Comparison of ENCODE assay signal across 15 cellular contexts in genomic region chr12:60148109-60148508, GRCh38.
DNase-seq lines count a peak whose midpoint lies in the region; ATAC-seq, FAIRE-seq and TF ChIP-seq lines count a peak whose summit lies in the region.
"Had no signal": no experiment of that assay in that cellular context is flagged by ENCODE, and none has a peak within 500 bp of the region (broad histone marks: within the 10 kb centered on the region; RNA-seq: fewer than 3 reads in every experiment).

No MANE protein-coding gene starts in this region.

- H3K27me3 Mint-ChIP-seq in CD8-positive, alpha-beta T cell (ENCODE audit: low read depth): no peaks in the 10 kb centered on the region
- H3K27me3 Mint-ChIP-seq: activated naive CD8-positive, alpha-beta T cell treated with anti-CD3 and anti-CD28 coated beads, Interleukin-2, amount 50 U/mL, for 24 hours had no signal

- TF ChIP-seq CTCF in endothelial cell of umbilical vein (IDR thresholded peaks at IDR 0.05; ENCODE audit: extremely low read depth in 1 of 2, insufficient read depth in 1 of 2, low read depth in 1 of 2, low read length in 2 of 2) (no peak), testis (IDR thresholded peaks at IDR 0.05) (no peak)
- no peak for TF ChIP-seq CTCF in CD8-positive, alpha-beta T cell (IDR thresholded peaks at IDR 0.05)

- POLR2A ChIA-PET in endothelial cell of umbilical vein (lab: Charles Lee): no interaction called here
- POLR2A ChIA-PET in CD8-positive, alpha-beta T cell (lab: Charles Lee): no interaction called here

- no peaks in the 10 kb centered on the region for H3K27me3 ChIP-seq in endothelial cell of umbilical vein (ENCODE audit: control insufficient read depth in 2 of 2, insufficient read depth in 2 of 2, low read length in 2 of 2)
- no peaks in the 10 kb centered on the region for H3K27me3 ChIP-seq in neuron (ENCODE audit: insufficient read depth, low read length)
- no peaks in the 10 kb centered on the region for H3K27me3 ChIP-seq in testis
- no peaks in the 10 kb centered on the region for H3K27me3 ChIP-seq in CD8-positive, alpha-beta T cell (ENCODE audit: insufficient read depth, low read length)
- H3K27me3 ChIP-seq: suprapubic skin had no signal

- H3K27ac ChIP-seq in endothelial cell of umbilical vein (ENCODE audit: insufficient read depth, low read depth, low read length): peak overlapping the region; percentile 68
- H3K27ac ChIP-seq in testis: no peak overlapping the region
- H3K27ac ChIP-seq in CD8-positive, alpha-beta T cell (ENCODE audit: low read depth, low read length): no peak overlapping the region
- H3K27ac ChIP-seq: suprapubic skin had no signal

- H3K79me2 ChIP-seq in endothelial cell of umbilical vein (ENCODE audit: control insufficient read depth, insufficient read depth, low read length): no peaks in the 10 kb centered on the region

- H2AFZ ChIP-seq in endothelial cell of umbilical vein (ENCODE audit: low read depth, low read length): peak overlapping the region; percentile 86
- peak overlapping the region; percentile 46 for H2AFZ ChIP-seq in neuron (ENCODE audit: low read depth, low read length)

- intact Hi-C loops in endothelial cell of umbilical vein (cut with micrococcal nuclease) (loop anchor here (5.0 to 10.0 kb wide), 2 partner anchors 66 to 303 kb away; no protein-coding TSS in a partner anchor), testis (cut with DNase I; ENCODE audit: low total_unique reads) (no loop called here)
- intact Hi-C loops in CD8-positive, alpha-beta T cell (cut with DNase I, micrococcal nuclease): no loop called here

- no peak for ATAC-seq in CD8-positive, alpha-beta T cell
- ATAC-seq: activated naive CD8-positive, alpha-beta T cell treated with anti-CD3 and anti-CD28 coated beads, Interleukin-2, amount 50 U/mL, for 24 hours had no signal

- BruUV-seq in endothelial cell of umbilical vein (replicated peaks; lab: Mats Ljungman, UMichigan): no TSS peak

- no peak overlapping the region for H3K27ac Mint-ChIP-seq in CD8-positive, alpha-beta T cell
- H3K27ac Mint-ChIP-seq: activated naive CD8-positive, alpha-beta T cell treated with anti-CD3 and anti-CD28 coated beads, Interleukin-2, amount 50 U/mL, for 24 hours; T-helper 1 cell treated with Interleukin-12 subunit alpha and Interleukin-12 subunit beta and Interleukin-4 antibody, amounts not matched to agents 30 μg/mL and 1 μg/mL, for 36 hours had no signal

- H3K9me1 ChIP-seq in endothelial cell of umbilical vein (replicated peaks; ENCODE audit: control insufficient read depth, extremely low read depth, insufficient read depth, low read length): no peaks in the 10 kb centered on the region

- no peak overlapping the region for H3K4me2 ChIP-seq in endothelial cell of umbilical vein (ENCODE audit: insufficient read depth, low read length)

- 74 to 77% methylated on average over 2 of the region's 2 CpGs for WGBS in testis, 2 donors

- H3K4me3 ChIP-seq in endothelial cell of umbilical vein (replicated peaks in 1 of 3; ENCODE audit: insufficient read depth in 1 of 3, low read depth in 1 of 3, low read length in 3 of 3) (no peak overlapping the region), neuron (ENCODE audit: low read length) (no peak overlapping the region), testis (no peak overlapping the region)
- no peak overlapping the region for H3K4me3 ChIP-seq in CD8-positive, alpha-beta T cell (ENCODE audit: low read depth, low read length)
- H3K4me3 ChIP-seq: suprapubic skin had no signal

- no peaks in the 10 kb centered on the region for H3K4me1 Mint-ChIP-seq in CD8-positive, alpha-beta T cell (ENCODE audit: low read depth)
- H3K4me1 Mint-ChIP-seq: activated naive CD8-positive, alpha-beta T cell treated with anti-CD3 and anti-CD28 coated beads, Interleukin-2, amount 50 U/mL, for 24 hours had no signal

- peak; percentile 43 for TF ChIP-seq POLR2A in endothelial cell of umbilical vein (IDR thresholded peaks at IDR 0.05; ENCODE audit: low read depth, low read length)
- no peak for TF ChIP-seq POLR2A in testis (IDR thresholded peaks at IDR 0.05)

- H3K9ac ChIP-seq in endothelial cell of umbilical vein (replicated peaks; ENCODE audit: extremely low read depth, insufficient read depth, low read length): peak overlapping the region; percentile 20

- H3K36me3 Mint-ChIP-seq in CD8-positive, alpha-beta T cell: no peaks in the 10 kb centered on the region

- peaks cover 4% of the 10 kb centered on the region for H3K9me3 Mint-ChIP-seq in CD8-positive, alpha-beta T cell
- H3K9me3 Mint-ChIP-seq: T-helper 1 cell treated with Interleukin-12 subunit alpha and Interleukin-12 subunit beta and Interleukin-4 antibody, amounts not matched to agents 30 μg/mL and 1 μg/mL, for 36 hours had no signal

- DNase-seq in AG20443 (ENCODE audit: low spot score): peak; percentile 58
- DNase-seq in OCI-M1 (lab: John Stamatoyannopoulos, UW): peak; percentile 64
- DNase-seq in endothelial cell of umbilical vein (ENCODE audit: low read depth, low spot score): peak; percentile 87
- no peak for DNase-seq in testis
- DNase-seq in SHP77 (lab: John Stamatoyannopoulos, UW): no peak
- DNase-seq in CD8-positive, alpha-beta T cell: no peak
- no peak for DNase-seq in COLO829 (ENCODE audit: low spot score)
- DNase-seq: activated naive CD8-positive, alpha-beta T cell treated with anti-CD3 and anti-CD28 coated beads, Interleukin-2, amount 50 U/mL, for 24 hours; NCI-H1694; nucleus accumbens; stimulated activated CD4-positive, alpha-beta T cell treated with anti-CD3 and anti-CD28 coated beads, Interleukin-4, amount 100 ng/mL, for 4 hours had no signal

- H3K4me1 ChIP-seq in endothelial cell of umbilical vein (ENCODE audit: control insufficient read depth, extremely low read depth, insufficient read depth, low read length): peaks cover 16% of the 10 kb centered on the region
- H3K4me1 ChIP-seq in neuron (ENCODE audit: insufficient read depth, low read length): no peaks in the 10 kb centered on the region
- H3K4me1 ChIP-seq in testis: no peaks in the 10 kb centered on the region
- no peaks in the 10 kb centered on the region for H3K4me1 ChIP-seq in CD8-positive, alpha-beta T cell (ENCODE audit: insufficient read depth, low read length)
- H3K4me1 ChIP-seq: suprapubic skin had no signal

- H4K20me1 ChIP-seq in endothelial cell of umbilical vein (replicated peaks; ENCODE audit: control insufficient read depth, extremely low read depth, insufficient read depth, low read length): no peaks in the 10 kb centered on the region

- dilution Hi-C loops in endothelial cell of umbilical vein (cut with MboI; ENCODE audit: extremely low pct_ligation_motif_present, low sequenced_read_pairs): no loop called here

- no peak overlapping the region for H3K4me3 Mint-ChIP-seq in CD8-positive, alpha-beta T cell
- H3K4me3 Mint-ChIP-seq: activated naive CD8-positive, alpha-beta T cell treated with anti-CD3 and anti-CD28 coated beads, Interleukin-2, amount 50 U/mL, for 24 hours; T-helper 1 cell treated with Interleukin-12 subunit alpha and Interleukin-12 subunit beta and Interleukin-4 antibody, amounts not matched to agents 30 μg/mL and 1 μg/mL, for 36 hours had no signal

- H3K36me3 ChIP-seq in endothelial cell of umbilical vein (ENCODE audit: control insufficient read depth in 2 of 2, extremely low read depth in 1 of 2, insufficient read depth in 2 of 2, low read length in 2 of 2) (no peaks in the 10 kb centered on the region), neuron (ENCODE audit: insufficient read depth, low read length) (no peaks in the 10 kb centered on the region), testis (ENCODE audit: low read depth, missing control alignments) (no peaks in the 10 kb centered on the region)
- no peaks in the 10 kb centered on the region for H3K36me3 ChIP-seq in CD8-positive, alpha-beta T cell (ENCODE audit: insufficient read depth, low read length)
- H3K36me3 ChIP-seq: suprapubic skin had no signal

- CTCF ChIA-PET in endothelial cell of umbilical vein (lab: Charles Lee): interaction anchor here (0.7 to 1.0 kb wide), 5 partner anchors 8 to 552 kb away, joined by 3 to 5 read pairs (median 3); partner anchors contain the start of gene SLC16A7
- CTCF ChIA-PET in CD8-positive, alpha-beta T cell (lab: Charles Lee): no interaction called here

- FAIRE-seq in endothelial cell of umbilical vein (lab: Jason Lieb, UNC): no peak
- FAIRE-seq: GM12891 had no signal

- H3K9me3 ChIP-seq in endothelial cell of umbilical vein (replicated peaks; ENCODE audit: control insufficient read depth, insufficient read depth, low read length) (no peaks in the 10 kb centered on the region), neuron (ENCODE audit: low read length) (no peaks in the 10 kb centered on the region), testis (no peaks in the 10 kb centered on the region)
- no peaks in the 10 kb centered on the region for H3K9me3 ChIP-seq in CD8-positive, alpha-beta T cell (ENCODE audit: low read length)
- H3K9me3 ChIP-seq: suprapubic skin had no signal

TF ChIP-seq in endothelial cell of umbilical vein, 7 proteins besides CTCF, POLR2A, EP300 and RAD21:
- TF ChIP-seq FOS (IDR thresholded peaks at IDR 0.05; ENCODE audit: borderline replicate concordance, insufficient read depth, low read length) (peak; percentile 82), GATA2 (IDR thresholded peaks at IDR 0.05; ENCODE audit: insufficient read depth, insufficient read length, low read depth, low read length) (peak; percentile 46), JUN (IDR thresholded peaks at IDR 0.05; ENCODE audit: borderline replicate concordance, insufficient read depth, insufficient read length, low read depth) (peak; percentile 57), MYC (IDR thresholded peaks at IDR 0.05; ENCODE audit: low read depth, low read length) (no peak)

Comparison
In these comparisons a context has a peak if more than half of its experiments do, and no peak if none do; other contexts are left out.
1. DNase-seq: peak in AG20443 (single experiment), OCI-M1 (single experiment) and endothelial cell of umbilical vein (single experiment); none in testis (single experiment), SHP77 (0 of 2), CD8-positive, alpha-beta T cell (0 of 7) and COLO829 (single experiment).